ENCODE assay signal across 8 cellular contexts in the genomic region with DNA sequence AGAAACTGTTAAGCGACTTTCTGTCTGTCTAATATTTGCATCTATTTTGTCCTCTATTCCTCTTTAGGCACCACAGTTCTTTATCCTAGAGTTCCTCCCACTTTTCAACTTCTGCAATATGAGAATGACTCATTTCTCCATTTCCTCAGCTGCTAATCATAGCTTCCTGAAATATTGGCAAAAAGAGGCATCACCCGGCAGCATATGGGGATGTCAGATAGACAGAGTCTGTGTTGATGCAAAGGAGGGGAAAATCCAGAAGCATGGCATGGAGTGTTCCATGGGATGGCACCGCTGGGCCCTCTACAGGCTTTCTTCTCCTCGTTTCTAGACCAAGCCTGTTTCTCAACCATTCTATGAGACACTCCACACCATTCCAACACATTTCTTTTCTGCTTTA.
DNase-seq lines count a peak whose midpoint lies in the region; ATAC-seq and TF ChIP-seq lines count a peak whose summit lies in the region.

No MANE protein-coding gene starts in this region.

- H3K4me3 ChIP-seq in heart left ventricle (no peak overlapping the region), upper lobe of right lung (no peak overlapping the region)

- no peak for TF ChIP-seq POLR2A in heart left ventricle (IDR thresholded peaks at IDR 0.05)

- H3K27me3 ChIP-seq in heart left ventricle (no peaks in the 10 kb centered on the region), upper lobe of right lung (no peaks in the 10 kb centered on the region)

- peaks cover 11% of the 10 kb centered on the region for H3K4me1 Mint-ChIP-seq in Calu3 (ENCODE audit: low read depth, unreplicated experiment)

- no peaks in the 10 kb centered on the region for H3K9me3 ChIP-seq in heart left ventricle
- no peaks in the 10 kb centered on the region for H3K9me3 ChIP-seq in upper lobe of right lung

- H3K4me3 Mint-ChIP-seq in Calu3 (ENCODE audit: low read depth, unreplicated experiment): no peak overlapping the region

- intact Hi-C loops in heart left ventricle (cut with DNase I): no loop called here
- intact Hi-C loops in cardiac septum (cut with DNase I): no loop called here
- intact Hi-C loops in upper lobe of right lung (cut with DNase I): no loop called here
- intact Hi-C loops in Calu3 (cut with micrococcal nuclease; ENCODE audit: unreplicated experiment): no loop called here

- no TSS peak for BruUV-seq in Calu3 (replicated peaks; lab: Mats Ljungman, UMichigan)

- no peaks in the 10 kb centered on the region for H3K36me3 ChIP-seq in heart left ventricle
- no peaks in the 10 kb centered on the region for H3K36me3 ChIP-seq in upper lobe of right lung

- peak overlapping the region in 1 of 12 donors; percentile 89 for H3K27ac ChIP-seq in heart left ventricle
- no peak overlapping the region for H3K27ac ChIP-seq in upper lobe of right lung

- H3K27ac Mint-ChIP-seq in Calu3 (ENCODE audit: unreplicated experiment): no peak overlapping the region

- WGBS in heart left ventricle, 4 donors: 57 to 65% (median 59%) methylated on average over 4 of the region's 4 CpGs

- ATAC-seq in heart left ventricle: peak in 3 of 4 donors; percentile 59 to 74 (median 60)
- ATAC-seq in esophagus mucosa: peak; percentile 10
- peak; percentile 75 for ATAC-seq in upper lobe of right lung
- ATAC-seq in HG03565 (IDR thresholded peaks at IDR 0.05; ENCODE audit: unreplicated experiment): no peak

- DNase-seq in heart left ventricle: peak in 2 of 5 donors; percentile 26 to 36
- no peak for DNase-seq in cardiac septum (ENCODE audit: low spot score)
- peak; percentile 95 for DNase-seq in SIG-M5 treated with dmso at 0.1 percent for 504 hours (lab: John Stamatoyannopoulos, UW; ENCODE audit: unreplicated experiment)
- DNase-seq in upper lobe of right lung: no peak
- DNase-seq in Calu3: no peak
- no peak for DNase-seq in COR-L47 (lab: John Stamatoyannopoulos, UW)

- no peaks in the 10 kb centered on the region for H3K36me3 Mint-ChIP-seq in Calu3 (ENCODE audit: insufficient read depth, unreplicated experiment)

- H3K27me3 Mint-ChIP-seq in Calu3 (ENCODE audit: unreplicated experiment): no peaks in the 10 kb centered on the region

- CTCF ChIA-PET in Calu3 (lab: Charles Lee): no interaction called here

- peaks cover 0 to 90% (median 0%) of the 10 kb centered on the region in 12 donors for H3K4me1 ChIP-seq in heart left ventricle
- peaks cover 14% of the 10 kb centered on the region for H3K4me1 ChIP-seq in upper lobe of right lung

- no peaks in the 10 kb centered on the region for H3K9me3 Mint-ChIP-seq in Calu3 (ENCODE audit: low read depth, unreplicated experiment)

- TF ChIP-seq CTCF in heart left ventricle (IDR thresholded peaks at IDR 0.05): no peak
- TF ChIP-seq CTCF in upper lobe of right lung (IDR thresholded peaks at IDR 0.05): no peak
- no peak for TF ChIP-seq CTCF in Calu3 (IDR thresholded peaks at IDR 0.05; ENCODE audit: unreplicated experiment)
